7 cellular contexts compared by ENCODE assay signal in genomic region chr3:108503722-108504121, GRCh38. TPM values are rescaled to one million over a fixed set of nuclear protein-coding genes. Genes with fewer than 3 reads are reported as not detected.
"Had no signal": no experiment of that assay in that cellular context is flagged by ENCODE, and none has a peak within 500 bp of the region (broad histone marks: within the 10 kb centered on the region; RNA-seq: fewer than 3 reads in every experiment).

No MANE protein-coding gene starts in this region.

- H3K4me3 ChIP-seq: K562 had no signal

- ATAC-seq: HepG2, K562 had no signal

- H3K27ac ChIP-seq: HL-60 had no signal

- DNase-seq: IMR-90, KBM-7, KG1 had no signal

RNA-seq across cellular contexts. Expression of gene MYH15, which starts 6.7 kb away (rescaled TPM):
- polyA plus RNA-seq: IgD-negative memory B cell had no signal
